In genomic region chr5:71596169-71596568, GRCh38 we compare ENCODE assay signal across 27 cellular contexts.
"Had no signal": no experiment of that assay in that cellular context is flagged by ENCODE, and none has a peak within 500 bp of the region (broad histone marks: within the 10 kb centered on the region; RNA-seq: fewer than 3 reads in every experiment).

No MANE protein-coding gene starts in this region.

- H3K27ac ChIP-seq: KMS-11 had no signal

- H3K27ac Mint-ChIP-seq: activated B cell treated with CpG ODN at 0.5 μM for 24 hours; activated CD4-positive, alpha-beta memory T cell treated with anti-CD3 and anti-CD28 coated beads for 36 hours; activated CD4-positive, alpha-beta T cell treated with anti-CD3 and anti-CD28 coated beads, Interleukin-2, amount 10 ng/mL, durations not matched to agents 7 days and 5 days; activated naive CD8-positive, alpha-beta T cell treated with anti-CD3 and anti-CD28 coated beads, Interleukin-2, amount 10 ng/mL, durations not matched to agents 7 days and 5 days; activated T-helper 1 cell treated with anti-CD3 and anti-CD28 coated beads, Interleukin-12 subunit alpha, Interleukin-12 subunit beta, Interleukin-2, Interleukin-4 antibody, amounts not matched to agents 30 ng/mL and 10 ng/mL and 1 ng/mL, durations not matched to agents 14 hours and 24 hours and 36 hours; brain had no signal

- H3K4me1 Mint-ChIP-seq: brain had no signal

- H3K9me3 ChIP-seq: MG63 had no signal

- DNase-seq: activated B cell treated with CpG ODN at 0.5 μM for 24 hours; activated CD4-positive, alpha-beta memory T cell treated with anti-CD3 and anti-CD28 coated beads for 36 hours; activated CD4-positive, alpha-beta T cell treated with anti-CD3 and anti-CD28 coated beads for 1 hour; activated CD4-positive, alpha-beta T cell treated with anti-CD3 and anti-CD28 coated beads, Interleukin-2, amount 10 ng/mL, durations not matched to agents 7 days and 5 days; activated CD8-positive, alpha-beta memory T cell treated with anti-CD3 and anti-CD28 coated beads for 24 hours; activated effector memory CD4-positive, alpha-beta T cell treated with anti-CD3 and anti-CD28 coated beads, Interleukin-2, amount 50 U/mL, for 16 hours; activated naive CD4-positive, alpha-beta T cell treated with anti-CD3 and anti-CD28 coated beads for 36 hours; activated naive CD8-positive, alpha-beta T cell treated with anti-CD3 and anti-CD28 coated beads, Interleukin-2, amount 10 ng/mL, durations not matched to agents 7 days and 5 days; aorta; MG63; MV-4-11; NCI-H1092 treated with DMSO at 0.1 percent for 48 hours; NCI-H1417 treated with DMSO at 0.1 percent for 48 hours; NCI-H1694; NCI-H2029; NCI-H2107; NCI-H2171 treated with DMSO at 0.1 percent for 48 hours; NCI-H345; NCI-H510A; NCI-H526 treated with DMSO at 0.1 percent for 48 hours; NCI-H82; SIG-M5; T-helper 2 cell; T1000 had no signal

- H3K27me3 ChIP-seq: MG63 had no signal

- H3K27me3 Mint-ChIP-seq: activated B cell treated with CpG ODN at 0.5 μM for 24 hours; activated CD4-positive, alpha-beta memory T cell treated with anti-CD3 and anti-CD28 coated beads for 36 hours; activated CD4-positive, alpha-beta T cell treated with anti-CD3 and anti-CD28 coated beads, Interleukin-2, amount 10 ng/mL, durations not matched to agents 7 days and 5 days; activated naive CD8-positive, alpha-beta T cell treated with anti-CD3 and anti-CD28 coated beads, Interleukin-2, amount 10 ng/mL, durations not matched to agents 7 days and 5 days; brain had no signal

- H3K9me3 Mint-ChIP-seq: activated B cell treated with CpG ODN at 0.5 μM for 24 hours; activated CD4-positive, alpha-beta memory T cell treated with anti-CD3 and anti-CD28 coated beads for 36 hours; activated naive CD4-positive, alpha-beta T cell treated with anti-CD3 and anti-CD28 coated beads for 36 hours; activated naive CD8-positive, alpha-beta T cell treated with anti-CD3 and anti-CD28 coated beads, Interleukin-2, amount 10 ng/mL, durations not matched to agents 7 days and 5 days; activated T-helper 1 cell treated with anti-CD3 and anti-CD28 coated beads, Interleukin-12 subunit alpha, Interleukin-12 subunit beta, Interleukin-2, Interleukin-4 antibody, amounts not matched to agents 30 ng/mL and 10 ng/mL and 1 ng/mL, durations not matched to agents 14 hours and 24 hours and 36 hours had no signal

- H3K4me3 Mint-ChIP-seq: activated B cell treated with CpG ODN at 0.5 μM for 24 hours; activated CD4-positive, alpha-beta memory T cell treated with anti-CD3 and anti-CD28 coated beads for 36 hours; activated CD4-positive, alpha-beta T cell treated with anti-CD3 and anti-CD28 coated beads, Interleukin-2, amount 10 ng/mL, durations not matched to agents 7 days and 5 days; activated naive CD4-positive, alpha-beta T cell treated with anti-CD3 and anti-CD28 coated beads for 36 hours; activated naive CD8-positive, alpha-beta T cell treated with anti-CD3 and anti-CD28 coated beads, Interleukin-2, amount 10 ng/mL, durations not matched to agents 7 days and 5 days; activated T-helper 1 cell treated with anti-CD3 and anti-CD28 coated beads, Interleukin-12 subunit alpha, Interleukin-12 subunit beta, Interleukin-2, Interleukin-4 antibody, amounts not matched to agents 30 ng/mL and 10 ng/mL and 1 ng/mL, durations not matched to agents 14 hours and 24 hours and 36 hours; brain had no signal

- H3K4me3 ChIP-seq: MG63 had no signal
